ENCODE assay signal across 1 cellular context in genomic region chr5:139439013-139439903, GRCh38.
TF ChIP-seq lines count a peak whose summit lies in the region.

Gene DNAJC18 (minus strand): TSS chr5:139439525. CDS start chr5:139439445, 80 bp downstream.

TF ChIP-seq in K562, 482 proteins besides CTCF, POLR2A, EP300 and RAD21 (continued from another document and continues in another):
- TF ChIP-seq USF1 (CRISPR knock-in tag; IDR thresholded peaks at IDR 0.05): peak; percentile 34; the same call in 1 of the 2 replicates
- TF ChIP-seq EP400 (IDR thresholded peaks at IDR 0.05): peak; percentile 61
- TF ChIP-seq E4F1 (CRISPR knock-in tag; IDR thresholded peaks at IDR 0.05; ENCODE audit: borderline replicate concordance): no peak
- no peak for TF ChIP-seq ZNF436 (CRISPR knock-in tag; IDR thresholded peaks at IDR 0.05)
- no peak for TF ChIP-seq XRCC4 (IDR thresholded peaks at IDR 0.05; ENCODE audit: extremely low read depth, insufficient read depth, insufficient read length)
- peak; percentile 57; the same call in 1 of the 2 replicates for TF ChIP-seq ZEB2 (IDR thresholded peaks at IDR 0.05)
- TF ChIP-seq CREM (IDR thresholded peaks at IDR 0.05; ENCODE audit: low read depth): peak; percentile 62; the same call in 1 of the 2 replicates
- no peak for TF ChIP-seq CGGBP1 (CRISPR knock-in tag; IDR thresholded peaks at IDR 0.05)
- TF ChIP-seq ZNF24 (IDR thresholded peaks at IDR 0.05): no peak
- 0 out of 2 replicates have a peak, but pooled peaks have one; percentile 4 for TF ChIP-seq NFRKB (IDR thresholded peaks at IDR 0.05; ENCODE audit: low read depth)
- TF ChIP-seq SUPT5H (IDR thresholded peaks at IDR 0.05): peak; percentile 57; the same call in 1 of the 2 replicates
- no peak; the same call in 1 of the 2 replicates for TF ChIP-seq POLR2H (tag; IDR thresholded peaks at IDR 0.05; ENCODE audit: low read depth)
- TF ChIP-seq KDM1A (IDR thresholded peaks at IDR 0.05): peak; percentile 80 to 90
- TF ChIP-seq DLX4 (CRISPR knock-in tag; IDR thresholded peaks at IDR 0.05): no peak
- TF ChIP-seq SETDB1 (IDR thresholded peaks at IDR 0.05; ENCODE audit: low read length): no peak
- TF ChIP-seq MLX (CRISPR knock-in tag; conservative IDR thresholded peaks at IDR 0.05): no peak
- TF ChIP-seq ZNF3 (CRISPR knock-in tag; IDR thresholded peaks at IDR 0.05): no peak
- peak; percentile 46 for TF ChIP-seq KDM5B (IDR thresholded peaks at IDR 0.05; ENCODE audit: insufficient replicate concordance, low read depth, low read length)
- no peak for TF ChIP-seq ZBTB9 (CRISPR knock-in tag; IDR thresholded peaks at IDR 0.05)
- TF ChIP-seq TARDBP (IDR thresholded peaks at IDR 0.05): peak; percentile 32; the same call in 1 of the 2 replicates
- TF ChIP-seq SIN3A (IDR thresholded peaks at IDR 0.05; ENCODE audit: borderline replicate concordance in 2 of 2, control insufficient read depth in 1 of 2, low read depth in 2 of 2, low read length in 2 of 2): peak; percentile 37 to 39; a peak in 1 of 4 replicates
- TF ChIP-seq SMARCA4 (IDR thresholded peaks at IDR 0.05): 0 out of 2 replicates have a peak, but pooled peaks have one; percentile 32
- no peak for TF ChIP-seq NR2F6 (CRISPR knock-in tag; IDR thresholded peaks at IDR 0.05)
- TF ChIP-seq IRF9 (tag; IDR thresholded peaks at IDR 0.05): no peak
- peak; percentile 100 for TF ChIP-seq CTBP1 (IDR thresholded peaks at IDR 0.05; ENCODE audit: borderline replicate concordance)
- peak; percentile 46; the same call in 1 of the 2 replicates for TF ChIP-seq ZNF75A (CRISPR knock-in tag; IDR thresholded peaks at IDR 0.05)
- no peak for TF ChIP-seq ZNF586 (CRISPR knock-in tag; conservative IDR thresholded peaks at IDR 0.05)
- TF ChIP-seq AFF1 (IDR thresholded peaks at IDR 0.05; ENCODE audit: low read depth in 1 of 2, partially characterized antibody in 2 of 2): peak; percentile 43 to 95
- no peak for TF ChIP-seq MCM2 (IDR thresholded peaks at IDR 0.05; ENCODE audit: low read depth)
- TF ChIP-seq STAT6 (CRISPR knock-in tag; IDR thresholded peaks at IDR 0.05): no peak
- peak; percentile 92 for TF ChIP-seq TFAP4 (CRISPR knock-in tag; IDR thresholded peaks at IDR 0.05; ENCODE audit: borderline replicate concordance)
- peak; percentile 81 for TF ChIP-seq RBFOX2 (IDR thresholded peaks at IDR 0.05; ENCODE audit: low read depth, low read length)
- peak; percentile 89 for TF ChIP-seq EGR1 (conservative IDR thresholded peaks at IDR 0.05)
- no peak for TF ChIP-seq ZC3H8 (IDR thresholded peaks at IDR 0.05)
- peak; percentile 49; the same call in 1 of the 2 replicates for TF ChIP-seq SMAD4 (CRISPR knock-in tag; conservative IDR thresholded peaks at IDR 0.05)
- 0 out of 2 replicates have a peak, but pooled peaks have one; percentile 41 for TF ChIP-seq E2F3 (CRISPR knock-in tag; IDR thresholded peaks at IDR 0.05)
- TF ChIP-seq MXD1 (CRISPR knock-in tag; IDR thresholded peaks at IDR 0.05; ENCODE audit: borderline replicate concordance, poor library complexity, severe bottlenecking): no peak
- no peak for TF ChIP-seq HMG20B (CRISPR knock-in tag; IDR thresholded peaks at IDR 0.05)
